In the genomic region with DNA sequence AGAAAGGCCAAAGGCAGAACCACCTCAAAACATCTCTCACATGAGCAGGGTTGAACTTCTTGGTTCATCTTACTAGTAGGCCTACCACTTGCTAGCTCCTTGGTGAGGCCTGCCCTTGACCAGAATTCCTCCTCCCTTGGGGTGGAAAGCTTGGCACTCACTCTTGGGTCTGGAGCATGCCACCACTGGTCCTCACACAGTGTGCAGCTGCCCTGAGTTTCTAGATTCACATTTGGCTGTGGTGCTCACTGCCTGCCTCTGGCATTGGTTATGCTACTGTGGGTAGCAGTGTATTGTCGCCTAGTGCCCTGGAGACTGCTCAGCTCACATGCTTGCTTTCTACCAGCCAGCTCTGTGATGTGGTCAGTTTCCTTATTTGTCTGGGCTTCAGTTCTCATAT, we compare ENCODE assay signal across 1 cellular context.
TF ChIP-seq lines count a peak whose summit lies in the region.

No MANE protein-coding gene starts in this region.

TF ChIP-seq in WTC11, 78 proteins besides CTCF, POLR2A, EP300 and RAD21 (continued from another document):
- TF ChIP-seq, protein P1, sequence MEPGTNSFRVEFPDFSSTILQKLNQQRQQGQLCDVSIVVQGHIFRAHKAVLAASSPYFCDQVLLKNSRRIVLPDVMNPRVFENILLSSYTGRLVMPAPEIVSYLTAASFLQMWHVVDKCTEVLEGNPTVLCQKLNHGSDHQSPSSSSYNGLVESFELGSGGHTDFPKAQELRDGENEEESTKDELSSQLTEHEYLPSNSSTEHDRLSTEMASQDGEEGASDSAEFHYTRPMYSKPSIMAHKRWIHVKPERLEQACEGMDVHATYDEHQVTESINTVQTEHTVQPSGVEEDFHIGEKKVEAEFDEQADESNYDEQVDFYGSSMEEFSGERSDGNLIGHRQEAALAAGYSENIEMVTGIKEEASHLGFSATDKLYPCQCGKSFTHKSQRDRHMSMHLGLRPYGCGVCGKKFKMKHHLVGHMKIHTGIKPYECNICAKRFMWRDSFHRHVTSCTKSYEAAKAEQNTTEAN (CRISPR knock-in tag; IDR thresholded peaks at IDR 0.05) = no peak
